12 cellular contexts compared by ENCODE assay signal in the genomic region with DNA sequence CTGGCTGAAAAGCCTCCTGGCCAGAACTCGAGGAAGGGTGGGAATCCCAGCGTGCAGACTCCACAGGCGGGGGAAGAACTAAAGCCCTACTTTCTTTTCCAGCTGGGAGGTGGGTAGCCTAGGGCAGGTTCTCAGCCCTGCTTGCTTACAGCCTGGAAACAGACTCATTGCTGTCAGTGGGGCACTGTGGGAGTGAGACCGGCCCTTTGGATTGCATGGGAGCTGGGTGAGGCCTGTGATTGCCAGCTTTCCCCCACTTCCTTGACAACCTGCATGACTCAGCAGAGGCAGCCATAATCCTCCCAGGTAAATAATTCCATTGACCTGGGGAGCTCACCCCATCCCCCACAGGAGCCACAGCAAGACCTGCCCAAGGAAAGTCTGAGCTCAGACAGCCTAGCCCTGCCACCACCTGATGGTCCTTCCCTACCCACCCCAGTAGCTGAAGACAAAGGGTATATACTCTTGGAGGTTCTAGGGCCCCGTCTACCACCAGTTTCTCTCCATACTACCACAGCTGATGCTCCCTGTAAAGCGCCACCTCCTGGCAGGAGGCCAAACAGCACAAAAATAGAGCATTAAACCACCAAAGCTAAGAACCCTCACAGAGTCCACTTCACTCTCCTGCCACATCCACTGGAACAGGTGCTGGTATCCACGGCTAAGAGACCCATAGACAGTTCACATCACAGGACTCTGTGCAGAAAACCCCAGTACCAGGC.
DNase-seq lines count a peak whose midpoint lies in the region; ATAC-seq and TF ChIP-seq lines count a peak whose summit lies in the region.
"Had no signal": no experiment of that assay in that cellular context is flagged by ENCODE, and none has a peak within 500 bp of the region (broad histone marks: within the 10 kb centered on the region; RNA-seq: fewer than 3 reads in every experiment).

No MANE protein-coding gene starts in this region.

- H3K27me3 ChIP-seq in PC-3 (ENCODE audit: low read length) (no peaks in the 10 kb centered on the region), kidney epithelial cell (ENCODE audit: control insufficient read depth, insufficient read depth, low read length) (no peaks in the 10 kb centered on the region), WERI-Rb-1 (ENCODE audit: insufficient read depth, low read depth, severe bottlenecking) (peaks cover 13% of the 10 kb centered on the region)

- no peaks in the 10 kb centered on the region for H3K36me3 ChIP-seq in PC-3 (ENCODE audit: low read depth, low read length)
- no peaks in the 10 kb centered on the region for H3K36me3 ChIP-seq in kidney epithelial cell (ENCODE audit: control insufficient read depth, insufficient read depth, low read length)
- H3K36me3 ChIP-seq in WERI-Rb-1: no peaks in the 10 kb centered on the region

- no peaks in the 10 kb centered on the region for H3K4me1 ChIP-seq in PC-3 (ENCODE audit: insufficient read depth, low read length)

- H3K4me3 Mint-ChIP-seq in activated T-cell treated with anti-CD3 and anti-CD28 coated beads, Interleukin-2, amount 50 U/mL, for 24 hours: no peak overlapping the region
- H3K4me3 Mint-ChIP-seq: CD4-positive, CD25-positive, alpha-beta regulatory T cell; dendritic cell treated with granulocyte-macrophage colony-stimulating factor and Interleukin-4, amounts not matched to agents 40 ng/mL and 50 ng/mL, for 4 days; stimulated activated effector memory CD8-positive, alpha-beta T cell treated with anti-CD3 and anti-CD28 coated beads, Interleukin-12 subunit alpha, Interleukin-12 subunit beta, amount 100 ng/mL, for 72 hours had no signal

- no TSS peak for BruUV-seq in PC-3 (replicated peaks; lab: Mats Ljungman, UMichigan)

- TF ChIP-seq CTCF in GM12873 (IDR thresholded peaks at IDR 0.05; ENCODE audit: insufficient read depth, low read depth, low read length, missing control alignments) (peak; percentile 50), PC-3 (conservative IDR thresholded peaks at IDR 0.05; ENCODE audit: low read depth, low read length) (peak; percentile 46), kidney epithelial cell (IDR thresholded peaks at IDR 0.05; ENCODE audit: insufficient read depth, low read length, poor library complexity, severe bottlenecking) (peak; percentile 7), WERI-Rb-1 (IDR thresholded peaks at IDR 0.05; ENCODE audit: low read depth, low read length) (no peak)

- H3F3A ChIP-seq in PC-3 (ENCODE audit: low read length, unreplicated experiment): no peaks in the 10 kb centered on the region

- POLR2A ChIA-PET in PC-3 (lab: Charles Lee; ENCODE audit: unreplicated experiment): no interaction called here

- H3K9me3 ChIP-seq in PC-3 (ENCODE audit: low read length) (no peaks in the 10 kb centered on the region), WERI-Rb-1 (ENCODE audit: severe bottlenecking) (peaks cover 3% of the 10 kb centered on the region)

- no peaks in the 10 kb centered on the region for H3K79me2 ChIP-seq in PC-3 (ENCODE audit: low read length)

- intact Hi-C loops in PC-3 (cut with micrococcal nuclease): no loop called here

- no peak overlapping the region for H3K9ac ChIP-seq in PC-3 (ENCODE audit: low read length)

- H3K27me3 Mint-ChIP-seq in activated T-cell treated with anti-CD3 and anti-CD28 coated beads, Interleukin-2, amount 50 U/mL, for 24 hours: no peaks in the 10 kb centered on the region
- H3K27me3 Mint-ChIP-seq: CD4-positive, CD25-positive, alpha-beta regulatory T cell; dendritic cell treated with granulocyte-macrophage colony-stimulating factor and Interleukin-4, amounts not matched to agents 40 ng/mL and 50 ng/mL, for 4 days had no signal

- CTCF ChIA-PET in PC-3 (lab: Charles Lee): no interaction called here

- in situ Hi-C loops in Caki2 (cut with HindIII; ENCODE audit: low pct_unique_long_range_greater_than_20kb, low sequenced_read_pairs): no loop called here

- no peaks in the 10 kb centered on the region for H3K4me1 Mint-ChIP-seq in activated T-cell treated with anti-CD3 and anti-CD28 coated beads, Interleukin-2, amount 50 U/mL, for 24 hours (ENCODE audit: low read depth)
- H3K4me1 Mint-ChIP-seq: CD4-positive, CD25-positive, alpha-beta regulatory T cell; stimulated activated effector memory CD8-positive, alpha-beta T cell treated with anti-CD3 and anti-CD28 coated beads, Interleukin-12 subunit alpha, Interleukin-12 subunit beta, amount 100 ng/mL, for 72 hours had no signal

- no peak overlapping the region for H3K4me2 ChIP-seq in PC-3 (ENCODE audit: low read length)

- no peaks in the 10 kb centered on the region for H4K20me1 ChIP-seq in PC-3 (ENCODE audit: low read length)

- H3K4me3 ChIP-seq in PC-3 (ENCODE audit: low read length) (no peak overlapping the region), kidney epithelial cell (ENCODE audit: low read depth, low read length) (no peak overlapping the region), WERI-Rb-1 (ENCODE audit: low read depth, low read length) (no peak overlapping the region)

- H3K9me3 Mint-ChIP-seq in activated T-cell treated with anti-CD3 and anti-CD28 coated beads, Interleukin-2, amount 50 U/mL, for 24 hours: peaks cover 8% of the 10 kb centered on the region

- ATAC-seq in PC-3: no peak
- ATAC-seq: stimulated activated effector memory CD8-positive, alpha-beta T cell treated with anti-CD3 and anti-CD28 coated beads, Interleukin-12 subunit alpha, Interleukin-12 subunit beta, amount 100 ng/mL, for 72 hours had no signal

- H2AFZ ChIP-seq in PC-3 (ENCODE audit: low read length): peak overlapping the region; percentile 50

- no peaks in the 10 kb centered on the region for H3K9me2 ChIP-seq in PC-3 (replicated peaks; ENCODE audit: low read length)

- H3K27ac ChIP-seq in PC-3 (ENCODE audit: low read length): no peak overlapping the region
- H3K27ac ChIP-seq in WERI-Rb-1: no peak overlapping the region

- no peak overlapping the region for H3K27ac Mint-ChIP-seq in activated T-cell treated with anti-CD3 and anti-CD28 coated beads, Interleukin-2, amount 50 U/mL, for 24 hours
- H3K27ac Mint-ChIP-seq: CD4-positive, CD25-positive, alpha-beta regulatory T cell; dendritic cell treated with granulocyte-macrophage colony-stimulating factor and Interleukin-4, amounts not matched to agents 40 ng/mL and 50 ng/mL, for 4 days; stimulated activated effector memory CD8-positive, alpha-beta T cell treated with anti-CD3 and anti-CD28 coated beads, Interleukin-12 subunit alpha, Interleukin-12 subunit beta, amount 100 ng/mL, for 72 hours had no signal

- DNase-seq in Caki2 (ENCODE audit: low read depth): peak; percentile 3
- peak; percentile 16 for DNase-seq in PC-3
- no peak for DNase-seq in kidney epithelial cell (ENCODE audit: low read depth)
- DNase-seq in T-helper 9 cell: no peak
- DNase-seq in WERI-Rb-1: no peak
- no peak for DNase-seq in activated T-cell treated with anti-CD3 and anti-CD28 coated beads, Interleukin-2, amount 50 U/mL, for 24 hours
- DNase-seq in NCI-H1417 (lab: John Stamatoyannopoulos, UW): no peak
- DNase-seq: CD4-positive, CD25-positive, alpha-beta regulatory T cell; NCI-H1092 treated with DMSO at 0.1 percent for 48 hours had no signal

- no peaks in the 10 kb centered on the region for H3K36me3 Mint-ChIP-seq in activated T-cell treated with anti-CD3 and anti-CD28 coated beads, Interleukin-2, amount 50 U/mL, for 24 hours (ENCODE audit: low read depth)
- H3K36me3 Mint-ChIP-seq: CD4-positive, CD25-positive, alpha-beta regulatory T cell; stimulated activated effector memory CD8-positive, alpha-beta T cell treated with anti-CD3 and anti-CD28 coated beads, Interleukin-12 subunit alpha, Interleukin-12 subunit beta, amount 100 ng/mL, for 72 hours had no signal

Comparison
In these comparisons a context has a peak if more than half of its experiments do, and no peak if none do; other contexts are left out.
1. DNase-seq: peak in Caki2 (single experiment) and PC-3 (single experiment); none in kidney epithelial cell (single experiment), T-helper 9 cell (single experiment), WERI-Rb-1 (single experiment), activated T-cell treated with anti-CD3 and anti-CD28 coated beads, Interleukin-2, amount 50 U/mL, for 24 hours (single experiment) and NCI-H1417 (0 of 3).